In genomic region chr7:101779267-101779666, GRCh38 we compare ENCODE assay signal across 33 cellular contexts.
"Had no signal": no experiment of that assay in that cellular context is flagged by ENCODE, and none has a peak within 500 bp of the region (broad histone marks: within the 10 kb centered on the region; RNA-seq: fewer than 3 reads in every experiment).

No MANE protein-coding gene starts in this region.

- H3K4me3 ChIP-seq: body of pancreas, breast epithelium, PC-9 had no signal

- H3K27ac ChIP-seq: body of pancreas, breast epithelium, KMS-11, PC-9, RWPE1, VCaP had no signal

- H3K36me3 ChIP-seq: breast epithelium had no signal

- H3K27me3 Mint-ChIP-seq: activated CD4-positive, alpha-beta memory T cell treated with anti-CD3 and anti-CD28 coated beads for 36 hours had no signal

- H3K27me3 ChIP-seq: body of pancreas had no signal

- ATAC-seq: activated CD8-positive, alpha-beta memory T cell treated with anti-CD3 and anti-CD28 coated beads, Interleukin-2, amount 10 ng/mL, durations not matched to agents 7 days and 5 days; activated naive CD8-positive, alpha-beta T cell treated with anti-CD3 and anti-CD28 coated beads, Interleukin-2, amount 50 U/mL, for 24 hours; body of pancreas; Right ventricle myocardium inferior had no signal

- H3K4me2 ChIP-seq: KMS-11, PC-9 had no signal

- H3K4me3 Mint-ChIP-seq: activated B cell treated with CpG ODN at 0.5 μM for 24 hours; activated CD4-positive, alpha-beta memory T cell treated with anti-CD3 and anti-CD28 coated beads for 36 hours; activated CD8-positive, alpha-beta memory T cell treated with anti-CD3 and anti-CD28 coated beads, Interleukin-2, amount 10 ng/mL, durations not matched to agents 7 days and 5 days; activated naive CD4-positive, alpha-beta T cell treated with anti-CD3 and anti-CD28 coated beads, Interleukin-2, amount 10 ng/mL, durations not matched to agents 7 days and 5 days; activated naive CD8-positive, alpha-beta T cell; activated naive CD8-positive, alpha-beta T cell treated with anti-CD3 and anti-CD28 coated beads, Interleukin-2, amount 50 U/mL, for 24 hours had no signal

- H3K36me3 Mint-ChIP-seq: activated CD4-positive, alpha-beta memory T cell treated with anti-CD3 and anti-CD28 coated beads for 36 hours; activated CD8-positive, alpha-beta memory T cell treated with anti-CD3 and anti-CD28 coated beads, Interleukin-2, amount 10 ng/mL, durations not matched to agents 7 days and 5 days; activated naive CD4-positive, alpha-beta T cell treated with anti-CD3 and anti-CD28 coated beads, Interleukin-2, amount 10 ng/mL, durations not matched to agents 7 days and 5 days; activated naive CD8-positive, alpha-beta T cell had no signal

- H3K27ac Mint-ChIP-seq: activated B cell treated with CpG ODN at 0.5 μM for 24 hours; activated CD4-positive, alpha-beta memory T cell treated with anti-CD3 and anti-CD28 coated beads for 36 hours; activated CD8-positive, alpha-beta memory T cell treated with anti-CD3 and anti-CD28 coated beads, Interleukin-2, amount 10 ng/mL, durations not matched to agents 7 days and 5 days; activated naive CD4-positive, alpha-beta T cell treated with anti-CD3 and anti-CD28 coated beads, Interleukin-2, amount 10 ng/mL, durations not matched to agents 7 days and 5 days; activated naive CD8-positive, alpha-beta T cell; activated naive CD8-positive, alpha-beta T cell treated with anti-CD3 and anti-CD28 coated beads, Interleukin-2, amount 50 U/mL, for 24 hours had no signal

- FAIRE-seq: RCC 7860 had no signal

- H3K9ac ChIP-seq: KMS-11 had no signal

- DNase-seq: activated B cell treated with CpG ODN at 0.5 μM for 24 hours; activated CD4-positive, alpha-beta memory T cell treated with anti-CD3 and anti-CD28 coated beads for 36 hours; activated CD4-positive, alpha-beta T cell treated with anti-CD3 and anti-CD28 coated beads for 4 hours; activated CD4-positive, alpha-beta T cell treated with anti-CD3 and anti-CD28 coated beads, Interleukin-2, amount 50 U/mL, for 1 hour; activated CD4-positive, CD25-positive, alpha-beta regulatory T cell treated with anti-CD3 and anti-CD28 coated beads, Interleukin-2, amount 50 U/mL, for 72 hours; activated CD8-positive, alpha-beta memory T cell treated with anti-CD3 and anti-CD28 coated beads, Interleukin-2, amount 10 ng/mL, durations not matched to agents 7 days and 5 days; activated CD8-positive, alpha-beta memory T cell treated with anti-CD3 and anti-CD28 coated beads, Interleukin-2, amount 50 U/mL, for 48 hours; activated effector memory CD4-positive, alpha-beta T cell treated with Interleukin-2 at 50 U/mL for 16 hours; activated naive CD4-positive, alpha-beta T cell treated with anti-CD3 and anti-CD28 coated beads, Interleukin-2, amount 10 ng/mL, durations not matched to agents 7 days and 5 days; activated naive CD8-positive, alpha-beta T cell treated with anti-CD3 and anti-CD28 coated beads, Interleukin-2, amount 50 U/mL, for 24 hours; activated T-cell treated with anti-CD3 and anti-CD28 coated beads, Interleukin-2, amount 50 U/mL, for 48 hours; anterior cingulate cortex; body of pancreas; NCI-H1092 treated with DMSO at 0.1 percent for 48 hours; NCI-H1417; NCI-H187 treated with DMSO at 0.1 percent for 48 hours; NCI-H2081; NCI-H226; NCI-H446 treated with DMSO at 0.1 percent for 48 hours; NCI-H524; NCI-H69; PC-9; SW 1271; T-helper 1 cell; T-helper 2 cell; T-helper 9 cell had no signal

- H3K9me3 ChIP-seq: body of pancreas, breast epithelium had no signal

- H2AFZ ChIP-seq: PC-9 had no signal

- H3K4me1 ChIP-seq: breast epithelium had no signal

- H3K9me3 Mint-ChIP-seq: activated B cell treated with CpG ODN at 0.5 μM for 24 hours; activated CD4-positive, alpha-beta memory T cell treated with anti-CD3 and anti-CD28 coated beads for 36 hours; activated naive CD4-positive, alpha-beta T cell treated with anti-CD3 and anti-CD28 coated beads, Interleukin-2, amount 10 ng/mL, durations not matched to agents 7 days and 5 days; activated naive CD8-positive, alpha-beta T cell treated with anti-CD3 and anti-CD28 coated beads, Interleukin-2, amount 50 U/mL, for 24 hours had no signal

- H3K4me1 Mint-ChIP-seq: activated B cell treated with CpG ODN at 0.5 μM for 24 hours; activated CD8-positive, alpha-beta memory T cell treated with anti-CD3 and anti-CD28 coated beads, Interleukin-2, amount 10 ng/mL, durations not matched to agents 7 days and 5 days; activated naive CD4-positive, alpha-beta T cell treated with anti-CD3 and anti-CD28 coated beads, Interleukin-2, amount 10 ng/mL, durations not matched to agents 7 days and 5 days had no signal
